In genomic region chr2:178193496-178193822, GRCh38 we compare ENCODE assay signal across 1 cellular context.
TF ChIP-seq lines count a peak whose summit lies in the region.

No MANE protein-coding gene starts in this region.

TF ChIP-seq in HepG2, 621 proteins besides CTCF, POLR2A, EP300 and RAD21 (continued from another document and continues in another):
- TF ChIP-seq ZNF280D (CRISPR knock-in tag; IDR thresholded peaks at IDR 0.05) = no peak
- TF ChIP-seq ZNF878 (CRISPR knock-in tag; IDR thresholded peaks at IDR 0.05) = peak; percentile 81; the same call in 1 of the 2 replicates
- TF ChIP-seq PBX3 (CRISPR knock-in tag; IDR thresholded peaks at IDR 0.05; ENCODE audit: borderline replicate concordance) = no peak
- TF ChIP-seq, protein P1, sequence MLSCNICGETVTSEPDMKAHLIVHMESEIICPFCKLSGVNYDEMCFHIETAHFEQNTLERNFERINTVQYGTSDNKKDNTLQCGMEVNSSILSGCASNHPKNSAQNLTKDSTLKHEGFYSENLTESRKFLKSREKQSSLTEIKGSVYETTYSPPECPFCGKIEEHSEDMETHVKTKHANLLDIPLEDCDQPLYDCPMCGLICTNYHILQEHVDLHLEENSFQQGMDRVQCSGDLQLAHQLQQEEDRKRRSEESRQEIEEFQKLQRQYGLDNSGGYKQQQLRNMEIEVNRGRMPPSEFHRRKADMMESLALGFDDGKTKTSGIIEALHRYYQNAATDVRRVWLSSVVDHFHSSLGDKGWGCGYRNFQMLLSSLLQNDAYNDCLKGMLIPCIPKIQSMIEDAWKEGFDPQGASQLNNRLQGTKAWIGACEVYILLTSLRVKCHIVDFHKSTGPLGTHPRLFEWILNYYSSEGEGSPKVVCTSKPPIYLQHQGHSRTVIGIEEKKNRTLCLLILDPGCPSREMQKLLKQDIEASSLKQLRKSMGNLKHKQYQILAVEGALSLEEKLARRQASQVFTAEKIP (CRISPR knock-in tag; IDR thresholded peaks at IDR 0.05; ENCODE audit: borderline replicate concordance) = no peak
- peak; percentile 98 for TF ChIP-seq SKIL (CRISPR knock-in tag; IDR thresholded peaks at IDR 0.05; ENCODE audit: borderline replicate concordance)
- TF ChIP-seq, protein P2, sequence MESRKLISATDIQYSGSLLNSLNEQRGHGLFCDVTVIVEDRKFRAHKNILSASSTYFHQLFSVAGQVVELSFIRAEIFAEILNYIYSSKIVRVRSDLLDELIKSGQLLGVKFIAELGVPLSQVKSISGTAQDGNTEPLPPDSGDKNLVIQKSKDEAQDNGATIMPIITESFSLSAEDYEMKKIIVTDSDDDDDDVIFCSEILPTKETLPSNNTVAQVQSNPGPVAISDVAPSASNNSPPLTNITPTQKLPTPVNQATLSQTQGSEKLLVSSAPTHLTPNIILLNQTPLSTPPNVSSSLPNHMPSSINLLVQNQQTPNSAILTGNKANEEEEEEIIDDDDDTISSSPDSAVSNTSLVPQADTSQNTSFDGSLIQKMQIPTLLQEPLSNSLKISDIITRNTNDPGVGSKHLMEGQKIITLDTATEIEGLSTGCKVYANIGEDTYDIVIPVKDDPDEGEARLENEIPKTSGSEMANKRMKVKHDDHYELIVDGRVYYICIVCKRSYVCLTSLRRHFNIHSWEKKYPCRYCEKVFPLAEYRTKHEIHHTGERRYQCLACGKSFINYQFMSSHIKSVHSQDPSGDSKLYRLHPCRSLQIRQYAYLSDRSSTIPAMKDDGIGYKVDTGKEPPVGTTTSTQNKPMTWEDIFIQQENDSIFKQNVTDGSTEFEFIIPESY (CRISPR knock-in tag; IDR thresholded peaks at IDR 0.05) = no peak
- TF ChIP-seq, protein P3, sequence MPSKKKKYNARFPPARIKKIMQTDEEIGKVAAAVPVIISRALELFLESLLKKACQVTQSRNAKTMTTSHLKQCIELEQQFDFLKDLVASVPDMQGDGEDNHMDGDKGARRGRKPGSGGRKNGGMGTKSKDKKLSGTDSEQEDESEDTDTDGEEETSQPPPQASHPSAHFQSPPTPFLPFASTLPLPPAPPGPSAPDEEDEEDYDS (CRISPR knock-in tag; IDR thresholded peaks at IDR 0.05) = no peak; the same call in 1 of the 2 replicates
- TF ChIP-seq, protein P4, sequence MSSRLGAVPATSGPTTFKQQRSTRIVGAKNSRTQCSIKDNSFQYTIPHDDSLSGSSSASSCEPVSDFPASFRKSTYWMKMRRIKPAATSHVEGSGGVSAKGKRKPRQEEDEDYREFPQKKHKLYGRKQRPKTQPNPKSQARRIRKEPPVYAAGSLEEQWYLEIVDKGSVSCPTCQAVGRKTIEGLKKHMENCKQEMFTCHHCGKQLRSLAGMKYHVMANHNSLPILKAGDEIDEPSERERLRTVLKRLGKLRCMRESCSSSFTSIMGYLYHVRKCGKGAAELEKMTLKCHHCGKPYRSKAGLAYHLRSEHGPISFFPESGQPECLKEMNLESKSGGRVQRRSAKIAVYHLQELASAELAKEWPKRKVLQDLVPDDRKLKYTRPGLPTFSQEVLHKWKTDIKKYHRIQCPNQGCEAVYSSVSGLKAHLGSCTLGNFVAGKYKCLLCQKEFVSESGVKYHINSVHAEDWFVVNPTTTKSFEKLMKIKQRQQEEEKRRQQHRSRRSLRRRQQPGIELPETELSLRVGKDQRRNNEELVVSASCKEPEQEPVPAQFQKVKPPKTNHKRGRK (CRISPR knock-in tag; IDR thresholded peaks at IDR 0.05) = no peak
- TF ChIP-seq ELF3 (CRISPR knock-in tag; IDR thresholded peaks at IDR 0.05) = no peak
- peak; percentile 65; the same call in 1 of the 2 replicates for TF ChIP-seq MTF2 (CRISPR knock-in tag; IDR thresholded peaks at IDR 0.05; ENCODE audit: borderline replicate concordance)
- no peak for TF ChIP-seq ZNF260 (CRISPR knock-in tag; IDR thresholded peaks at IDR 0.05; ENCODE audit: borderline replicate concordance, low read depth)
- TF ChIP-seq, protein P5, sequence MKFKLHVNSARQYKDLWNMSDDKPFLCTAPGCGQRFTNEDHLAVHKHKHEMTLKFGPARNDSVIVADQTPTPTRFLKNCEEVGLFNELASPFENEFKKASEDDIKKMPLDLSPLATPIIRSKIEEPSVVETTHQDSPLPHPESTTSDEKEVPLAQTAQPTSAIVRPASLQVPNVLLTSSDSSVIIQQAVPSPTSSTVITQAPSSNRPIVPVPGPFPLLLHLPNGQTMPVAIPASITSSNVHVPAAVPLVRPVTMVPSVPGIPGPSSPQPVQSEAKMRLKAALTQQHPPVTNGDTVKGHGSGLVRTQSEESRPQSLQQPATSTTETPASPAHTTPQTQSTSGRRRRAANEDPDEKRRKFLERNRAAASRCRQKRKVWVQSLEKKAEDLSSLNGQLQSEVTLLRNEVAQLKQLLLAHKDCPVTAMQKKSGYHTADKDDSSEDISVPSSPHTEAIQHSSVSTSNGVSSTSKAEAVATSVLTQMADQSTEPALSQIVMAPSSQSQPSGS (CRISPR knock-in tag; IDR thresholded peaks at IDR 0.05) = no peak; the same call in 1 of the 2 replicates
- TF ChIP-seq ZNF432 (CRISPR knock-in tag; IDR thresholded peaks at IDR 0.05; ENCODE audit: borderline replicate concordance) = no peak
- TF ChIP-seq NFIC (IDR thresholded peaks at IDR 0.05; ENCODE audit: low read length) = peak; percentile 84
- no peak for TF ChIP-seq TGIF2 (CRISPR knock-in tag; IDR thresholded peaks at IDR 0.05)
- TF ChIP-seq ZNF580 (CRISPR knock-in tag; IDR thresholded peaks at IDR 0.05; ENCODE audit: borderline replicate concordance, low read depth) = 0 out of 2 replicates have a peak, but pooled peaks have one; percentile 31
- no peak for TF ChIP-seq NCOA5 (CRISPR knock-in tag; IDR thresholded peaks at IDR 0.05)
- no peak for TF ChIP-seq ZBTB42 (CRISPR knock-in tag; IDR thresholded peaks at IDR 0.05)
- no peak; the same call in 1 of the 2 replicates for TF ChIP-seq MED1 (CRISPR knock-in tag; IDR thresholded peaks at IDR 0.05)
- TF ChIP-seq, protein P6, sequence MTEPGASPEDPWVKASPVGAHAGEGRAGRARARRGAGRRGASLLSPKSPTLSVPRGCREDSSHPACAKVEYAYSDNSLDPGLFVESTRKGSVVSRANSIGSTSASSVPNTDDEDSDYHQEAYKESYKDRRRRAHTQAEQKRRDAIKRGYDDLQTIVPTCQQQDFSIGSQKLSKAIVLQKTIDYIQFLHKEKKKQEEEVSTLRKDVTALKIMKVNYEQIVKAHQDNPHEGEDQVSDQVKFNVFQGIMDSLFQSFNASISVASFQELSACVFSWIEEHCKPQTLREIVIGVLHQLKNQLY (CRISPR knock-in tag; IDR thresholded peaks at IDR 0.05) = peak; percentile 61; the same call in 1 of the 2 replicates
- TF ChIP-seq MIER2 (CRISPR knock-in tag; IDR thresholded peaks at IDR 0.05) = 0 out of 2 replicates have a peak, but pooled peaks have one; percentile 56
- no peak for TF ChIP-seq ZNF83 (CRISPR knock-in tag; IDR thresholded peaks at IDR 0.05; ENCODE audit: borderline replicate concordance)
- TF ChIP-seq CSRNP1 (CRISPR knock-in tag; IDR thresholded peaks at IDR 0.05) = no peak
- peak; percentile 47; the same call in 1 of the 2 replicates for TF ChIP-seq ATF1 (CRISPR knock-in tag; IDR thresholded peaks at IDR 0.05)
- no peak for TF ChIP-seq PRDM4 (CRISPR knock-in tag; IDR thresholded peaks at IDR 0.05; ENCODE audit: borderline replicate concordance)
- TF ChIP-seq TMF1 (CRISPR knock-in tag; IDR thresholded peaks at IDR 0.05; ENCODE audit: low read depth) = no peak; the same call in 1 of the 2 replicates
- TF ChIP-seq, protein P7, sequence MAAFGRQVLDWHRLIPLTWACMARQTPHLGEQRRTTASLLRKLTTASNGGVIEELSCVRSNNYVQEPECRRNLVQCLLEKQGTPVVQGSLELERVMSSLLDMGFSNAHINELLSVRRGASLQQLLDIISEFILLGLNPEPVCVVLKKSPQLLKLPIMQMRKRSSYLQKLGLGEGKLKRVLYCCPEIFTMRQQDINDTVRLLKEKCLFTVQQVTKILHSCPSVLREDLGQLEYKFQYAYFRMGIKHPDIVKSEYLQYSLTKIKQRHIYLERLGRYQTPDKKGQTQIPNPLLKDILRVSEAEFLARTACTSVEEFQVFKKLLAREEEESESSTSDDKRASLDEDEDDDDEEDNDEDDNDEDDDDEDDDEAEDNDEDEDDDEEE (CRISPR knock-in tag; IDR thresholded peaks at IDR 0.05) = no peak
- 0 out of 2 replicates have a peak, but pooled peaks have one; percentile 38 for TF ChIP-seq ZNF232 (CRISPR knock-in tag; IDR thresholded peaks at IDR 0.05; ENCODE audit: borderline replicate concordance)
- no peak for TF ChIP-seq ZNF891 (CRISPR knock-in tag; IDR thresholded peaks at IDR 0.05)
- TF ChIP-seq, protein P8, sequence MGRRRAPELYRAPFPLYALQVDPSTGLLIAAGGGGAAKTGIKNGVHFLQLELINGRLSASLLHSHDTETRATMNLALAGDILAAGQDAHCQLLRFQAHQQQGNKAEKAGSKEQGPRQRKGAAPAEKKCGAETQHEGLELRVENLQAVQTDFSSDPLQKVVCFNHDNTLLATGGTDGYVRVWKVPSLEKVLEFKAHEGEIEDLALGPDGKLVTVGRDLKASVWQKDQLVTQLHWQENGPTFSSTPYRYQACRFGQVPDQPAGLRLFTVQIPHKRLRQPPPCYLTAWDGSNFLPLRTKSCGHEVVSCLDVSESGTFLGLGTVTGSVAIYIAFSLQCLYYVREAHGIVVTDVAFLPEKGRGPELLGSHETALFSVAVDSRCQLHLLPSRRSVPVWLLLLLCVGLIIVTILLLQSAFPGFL (CRISPR knock-in tag; IDR thresholded peaks at IDR 0.05) = no peak
